Comparison of ENCODE assay signal across 19 cellular contexts in the genomic region with DNA sequence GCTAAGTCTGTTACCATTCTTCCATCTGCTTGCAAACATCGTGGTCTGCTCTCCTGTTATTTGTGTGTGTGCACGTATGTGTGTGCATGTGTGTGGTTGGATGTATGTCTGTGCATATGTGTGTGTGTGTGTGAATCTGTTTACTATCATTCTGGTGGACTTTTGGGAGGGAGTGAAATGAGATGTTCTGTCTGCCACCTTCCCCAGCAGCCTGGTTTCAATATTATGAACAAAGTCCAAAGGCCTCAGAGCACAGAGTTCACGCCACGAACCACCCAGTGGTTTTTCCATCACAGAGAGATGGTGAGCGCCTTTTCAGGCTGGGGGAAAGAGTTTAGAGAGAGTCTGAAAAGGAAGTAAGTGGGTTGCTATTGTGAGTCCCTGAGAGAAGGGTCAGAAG.
A peak's percentile ranks its signal among the peaks of the same experiment; 100 is the strongest.
DNase-seq lines count a peak whose midpoint lies in the region; ATAC-seq and TF ChIP-seq lines count a peak whose summit lies in the region.
"Had no signal": no experiment of that assay in that cellular context is flagged by ENCODE, and none has a peak within 500 bp of the region (broad histone marks: within the 10 kb centered on the region; RNA-seq: fewer than 3 reads in every experiment).

No MANE protein-coding gene starts in this region.

- H3K9me3 Mint-ChIP-seq in activated CD8-positive, alpha-beta T cell treated with anti-CD3 and anti-CD28 coated beads for 36 hours: peaks cover 3% of the 10 kb centered on the region
- H3K9me3 Mint-ChIP-seq in progenitor cell of endocrine pancreas (ENCODE audit: low read depth): peaks cover 4% of the 10 kb centered on the region

- intact Hi-C loops in activated CD8-positive, alpha-beta T cell treated with anti-CD3 and anti-CD28 coated beads for 36 hours (cut with micrococcal nuclease): no loop called here
- intact Hi-C loops in A673 (cut with micrococcal nuclease; ENCODE audit: unreplicated experiment): no loop called here

- H3K9ac ChIP-seq in BLaER1 treated with 17β-estradiol and CSF1 and Interleukin-3, amounts not matched to agents 10 nM and 100 nM: no peak overlapping the region; a peak in 1 of 22 replicates
- no peak overlapping the region for H3K9ac ChIP-seq in liver (ENCODE audit: low read depth in 1 of 2, low read length in 2 of 2)

- H3K4me2 ChIP-seq in BLaER1 treated with 17β-estradiol and CSF1 and Interleukin-3, amounts not matched to agents 10 nM and 100 nM: peak overlapping the region; percentile 43 to 70 (median 53)

- CTCF ChIA-PET in GM10248 (lab: Yijun Ruan, JAX): interaction anchor here (1.6 kb wide), 1 partner anchor 11 kb away, joined by 5 read pairs; no protein-coding TSS in a partner anchor
- CTCF ChIA-PET in activated CD8-positive, alpha-beta T cell treated with anti-CD3 and anti-CD28 coated beads for 36 hours (lab: Charles Lee): no interaction called here
- CTCF ChIA-PET in A673 (lab: Charles Lee): no interaction called here

- H3K4me1 Mint-ChIP-seq in activated CD8-positive, alpha-beta T cell treated with anti-CD3 and anti-CD28 coated beads for 36 hours (ENCODE audit: low read depth): peaks cover 27% of the 10 kb centered on the region
- H3K4me1 Mint-ChIP-seq in progenitor cell of endocrine pancreas (ENCODE audit: low read depth): peaks cover 8% of the 10 kb centered on the region

- WGBS in liver: 51% methylated on average over 5 of the region's 5 CpGs

- H4K20me1 ChIP-seq in BLaER1 treated with 17β-estradiol and CSF1 and Interleukin-3, amounts not matched to agents 10 nM and 100 nM: no peaks in the 10 kb centered on the region

- peak overlapping the region; percentile 3 for H3K27ac Mint-ChIP-seq in activated CD8-positive, alpha-beta T cell treated with anti-CD3 and anti-CD28 coated beads for 36 hours
- H3K27ac Mint-ChIP-seq in progenitor cell of endocrine pancreas: no peak overlapping the region

- peak; percentile 34 for DNase-seq in GM10248 (ENCODE audit: extremely low spot score)
- peak; percentile 57 for DNase-seq in activated CD8-positive, alpha-beta T cell treated with anti-CD3 and anti-CD28 coated beads for 36 hours
- no peak for DNase-seq in A673 (ENCODE audit: low spot score)
- no peak for DNase-seq in progenitor cell of endocrine pancreas (ENCODE audit: low spot score, unreplicated experiment)
- no peak for DNase-seq in H4 (ENCODE audit: low spot score)
- DNase-seq: adrenal gland; BE2C; DMS79 treated with DMSO at 0.1 percent for 48 hours; effector CD4-positive, alpha-beta T cell; KG1; kidney; midbrain; NCI-H1105; retina; thyroid gland had no signal

- H3K27me3 Mint-ChIP-seq in activated CD8-positive, alpha-beta T cell treated with anti-CD3 and anti-CD28 coated beads for 36 hours: peaks cover 2% of the 10 kb centered on the region
- H3K27me3 Mint-ChIP-seq in progenitor cell of endocrine pancreas: no peaks in the 10 kb centered on the region

- ATAC-seq in activated CD8-positive, alpha-beta T cell treated with anti-CD3 and anti-CD28 coated beads for 36 hours: peak; percentile 48
- ATAC-seq: Panc1 had no signal

- H3K4me3 ChIP-seq in BLaER1 treated with 17β-estradiol and CSF1 and Interleukin-3, amounts not matched to agents 10 nM and 100 nM: no peak overlapping the region
- no peak overlapping the region for H3K4me3 ChIP-seq in liver (ENCODE audit: low read depth in 1 of 3, low read length in 3 of 3)
- H3K4me3 ChIP-seq in A673 (ENCODE audit: low read depth, low read length, poor library complexity, severe bottlenecking): no peak overlapping the region
- H3K4me3 ChIP-seq: adrenal gland, SK-N-MC, thyroid gland had no signal

- H3K36me3 Mint-ChIP-seq in activated CD8-positive, alpha-beta T cell treated with anti-CD3 and anti-CD28 coated beads for 36 hours (ENCODE audit: low read depth): no peaks in the 10 kb centered on the region
- no peaks in the 10 kb centered on the region for H3K36me3 Mint-ChIP-seq in progenitor cell of endocrine pancreas (ENCODE audit: insufficient read depth)

- peak overlapping the region in 4 of 11 experiments; percentile 14 to 45 (median 38); a peak in 7 of 22 replicates for H3K27ac ChIP-seq in BLaER1 treated with 17β-estradiol and CSF1 and Interleukin-3, amounts not matched to agents 10 nM and 100 nM
- H3K27ac ChIP-seq in liver (ENCODE audit: low read depth in 1 of 2, low read length in 2 of 2) (no peak overlapping the region), A673 (ENCODE audit: low read depth, low read length, poor library complexity, severe bottlenecking) (no peak overlapping the region)
- H3K27ac ChIP-seq: adrenal gland, SK-N-MC, thyroid gland had no signal

- TF ChIP-seq CTCF in GM10248 (IDR thresholded peaks at IDR 0.05; ENCODE audit: control extremely low read depth, extremely low read depth, low read depth, missing control alignments): no peak
- TF ChIP-seq CTCF in activated CD8-positive, alpha-beta T cell treated with anti-CD3 and anti-CD28 coated beads for 36 hours (IDR thresholded peaks at IDR 0.05): no peak
- no peak for TF ChIP-seq CTCF in liver (IDR thresholded peaks at IDR 0.05; ENCODE audit: low read depth, low read length, missing input control)
- TF ChIP-seq CTCF in A673 (conservative IDR thresholded peaks at IDR 0.05; ENCODE audit: low read depth, low read length): no peak
- no peak for TF ChIP-seq CTCF in progenitor cell of endocrine pancreas (IDR thresholded peaks at IDR 0.05; ENCODE audit: unreplicated experiment)

- no peaks in the 10 kb centered on the region for H3K36me3 ChIP-seq in BLaER1 treated with 17β-estradiol and CSF1 and Interleukin-3, amounts not matched to agents 10 nM and 100 nM
- H3K36me3 ChIP-seq in liver (ENCODE audit: control insufficient read depth in 4 of 4, insufficient read depth in 3 of 4, low read depth in 1 of 4, low read length in 3 of 4) (no peaks in the 10 kb centered on the region), A673 (ENCODE audit: insufficient read depth, low read length, poor library complexity, severe bottlenecking) (no peaks in the 10 kb centered on the region)
- H3K36me3 ChIP-seq: adrenal gland, BE2C, thyroid gland had no signal

- no TSS peak for BruUV-seq in A673 (replicated peaks; lab: Mats Ljungman, UMichigan)

- no peaks in the 10 kb centered on the region for H3K27me3 ChIP-seq in BLaER1 treated with 17β-estradiol and CSF1 and Interleukin-3, amounts not matched to agents 10 nM and 100 nM
- H3K27me3 ChIP-seq in liver (ENCODE audit: control insufficient read depth in 4 of 4, insufficient read depth in 4 of 4, low read length in 3 of 4): no peaks in the 10 kb centered on the region
- H3K27me3 ChIP-seq in A673 (replicated peaks; ENCODE audit: insufficient read depth, low read depth, low read length, poor library complexity): no peaks in the 10 kb centered on the region
- H3K27me3 ChIP-seq: adrenal gland, BE2C, thyroid gland had no signal

- TF ChIP-seq RAD21 in liver (IDR thresholded peaks at IDR 0.05): peak in 1 of 2 donors; percentile 37

- peaks cover 36 to 63% (median 52%) of the 10 kb centered on the region in 10 experiments for H3K4me1 ChIP-seq in BLaER1 treated with 17β-estradiol and CSF1 and Interleukin-3, amounts not matched to agents 10 nM and 100 nM
- H3K4me1 ChIP-seq in liver (ENCODE audit: control insufficient read depth in 4 of 4, insufficient read depth in 4 of 4, low read length in 3 of 4) (peaks cover 0 to 9% (median 2%) of the 10 kb centered on the region in 4 donors), A673 (ENCODE audit: insufficient read depth, low read length, poor library complexity, severe bottlenecking) (no peaks in the 10 kb centered on the region)
- H3K4me1 ChIP-seq: adrenal gland, BE2C, thyroid gland had no signal

- peaks cover 0 to 18% (median 10%) of the 10 kb centered on the region in 11 experiments; a peak in 9 of 22 replicates for H3K9me3 ChIP-seq in BLaER1 treated with 17β-estradiol and CSF1 and Interleukin-3, amounts not matched to agents 10 nM and 100 nM (replicated peaks in 1 of 11)
- H3K9me3 ChIP-seq in liver (ENCODE audit: control insufficient read depth in 4 of 4, low read length in 3 of 4): no peaks in the 10 kb centered on the region
- H3K9me3 ChIP-seq in A673 (ENCODE audit: low read depth, low read length, poor library complexity, severe bottlenecking): no peaks in the 10 kb centered on the region
- H3K9me3 ChIP-seq: adrenal gland, BE2C, thyroid gland had no signal

- no peak overlapping the region for H3K4me3 Mint-ChIP-seq in activated CD8-positive, alpha-beta T cell treated with anti-CD3 and anti-CD28 coated beads for 36 hours
- H3K4me3 Mint-ChIP-seq in progenitor cell of endocrine pancreas (ENCODE audit: low read depth): no peak overlapping the region

- POLR2A ChIA-PET in GM10248 (lab: Yijun Ruan, JAX): no interaction called here
- POLR2A ChIA-PET in activated CD8-positive, alpha-beta T cell treated with anti-CD3 and anti-CD28 coated beads for 36 hours (lab: Charles Lee): no interaction called here
- POLR2A ChIA-PET in A673 (lab: Charles Lee; ENCODE audit: low non-redundant PET): no interaction called here

TF ChIP-seq in liver, 16 proteins besides CTCF, POLR2A, EP300 and RAD21:
- TF ChIP-seq TAF1 (conservative IDR thresholded peaks at IDR 0.05): no peak
- no peak for TF ChIP-seq EGR1 (IDR thresholded peaks at IDR 0.05; ENCODE audit: low read depth in 2 of 2)
- TF ChIP-seq HNF4G (IDR thresholded peaks at IDR 0.05): peak; percentile 83
- TF ChIP-seq GABPA (IDR thresholded peaks at IDR 0.05 in 1 of 2, conservative IDR thresholded peaks at IDR 0.05 in 1 of 2): no peak
- no peak for TF ChIP-seq YY1 (IDR thresholded peaks at IDR 0.05)
- peak; percentile 85 for TF ChIP-seq SP1 (IDR thresholded peaks at IDR 0.05)
- TF ChIP-seq, protein P1, sequence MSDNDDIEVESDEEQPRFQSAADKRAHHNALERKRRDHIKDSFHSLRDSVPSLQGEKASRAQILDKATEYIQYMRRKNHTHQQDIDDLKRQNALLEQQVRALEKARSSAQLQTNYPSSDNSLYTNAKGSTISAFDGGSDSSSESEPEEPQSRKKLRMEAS (IDR thresholded peaks at IDR 0.05): no peak
- peak; percentile 85 to 93 for TF ChIP-seq HNF4A (conservative IDR thresholded peaks at IDR 0.05)
- TF ChIP-seq FOXA1 (IDR thresholded peaks at IDR 0.05): no peak
- no peak for TF ChIP-seq FOXA2 (IDR thresholded peaks at IDR 0.05)
- TF ChIP-seq RXRA (IDR thresholded peaks at IDR 0.05): peak; percentile 68 to 83
- peak in 1 of 2 donors; percentile 11 for TF ChIP-seq JUND (IDR thresholded peaks at IDR 0.05)
TF ChIP-seq in liver: peak in this region for 5.

Comparison
In these comparisons a context has a peak if more than half of its experiments do, and no peak if none do; other contexts are left out.
1. DNase-seq: peak in GM10248 (single experiment) and activated CD8-positive, alpha-beta T cell treated with anti-CD3 and anti-CD28 coated beads for 36 hours (single experiment); none in A673 (single experiment), progenitor cell of endocrine pancreas (single experiment) and H4 (single experiment).